In the genomic region with DNA sequence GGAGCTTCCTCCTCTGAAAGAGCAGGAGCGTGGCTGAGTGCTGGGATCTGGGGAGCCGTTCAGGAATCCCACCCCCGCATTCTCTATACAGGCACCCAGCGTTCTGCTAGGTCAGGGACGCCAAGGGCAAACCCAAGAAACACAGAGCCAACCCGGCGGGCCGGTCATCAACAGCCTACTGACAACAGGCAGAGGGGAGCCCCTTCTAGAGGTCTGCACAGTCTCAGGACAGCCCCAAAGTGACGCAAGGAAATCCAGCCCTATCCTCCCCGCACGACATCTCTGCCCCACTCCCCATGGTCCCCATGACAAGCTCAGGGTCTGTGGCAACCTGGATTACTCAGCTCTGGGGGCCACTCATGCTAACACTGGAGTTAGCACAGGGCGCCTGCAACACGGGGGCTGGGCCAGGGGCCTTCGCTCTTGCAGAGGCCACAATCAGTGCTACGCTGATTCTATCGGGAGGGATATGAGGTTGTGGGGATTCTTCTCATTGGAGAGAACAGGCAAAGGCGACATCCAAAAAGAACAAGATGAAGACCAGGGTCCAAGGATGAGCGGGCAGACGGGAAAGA, we compare ENCODE assay signal across 18 cellular contexts.
DNase-seq lines count a peak whose midpoint lies in the region; ATAC-seq and TF ChIP-seq lines count a peak whose summit lies in the region.
"Had no signal": no experiment of that assay in that cellular context is flagged by ENCODE, and none has a peak within 500 bp of the region (broad histone marks: within the 10 kb centered on the region; RNA-seq: fewer than 3 reads in every experiment).

No MANE protein-coding gene starts in this region.

- DNase-seq in SK-N-MC (ENCODE audit: low read depth, low spot score) (no peak), cardiac septum (ENCODE audit: low spot score) (peak; percentile 63), neural crest cell (ENCODE audit: low read depth, low spot score) (no peak), type B pancreatic cell (ENCODE audit: extremely low spot score, unreplicated experiment) (peak; percentile 60), RKO (ENCODE audit: low spot score) (no peak)
- no peak for DNase-seq in NK-92 treated with Interleukin-12 subunit alpha and Interleukin-12 subunit beta, amount 100 ng/mL, for 24 hours (lab: John Stamatoyannopoulos, UW)
- DNase-seq: DMS79, GOT3, IMR-90, NCI-H1417, NCI-H187 treated with DMSO at 0.1 percent for 48 hours, NCI-H2227 treated with DMSO at 0.1 percent for 48 hours, NCI-H510A treated with DMSO at 0.1 percent for 48 hours, NCI-H82, RPMI8226 had no signal

- H3K4me1 Mint-ChIP-seq in neural crest cell (peaks cover 23% of the 10 kb centered on the region), type B pancreatic cell (ENCODE audit: unreplicated experiment) (no peaks in the 10 kb centered on the region)

- H3K9me3 Mint-ChIP-seq in neural crest cell (no peaks in the 10 kb centered on the region), type B pancreatic cell (no peaks in the 10 kb centered on the region)

- intact Hi-C loops in cardiac septum (cut with DNase I): no loop called here

- H3K9ac ChIP-seq in SK-N-MC (ENCODE audit: insufficient read length): no peak overlapping the region

- H3K4me3 Mint-ChIP-seq in neural crest cell: no peak overlapping the region
- no peak overlapping the region for H3K4me3 Mint-ChIP-seq in type B pancreatic cell

- peak overlapping the region; percentile 57; the same call in 1 of the 2 replicates for H3K27ac ChIP-seq in SK-N-MC
- H3K27ac ChIP-seq: C4-2B, HL-60 had no signal

- no peaks in the 10 kb centered on the region for H3K27me3 Mint-ChIP-seq in neural crest cell (ENCODE audit: low read depth)
- H3K27me3 Mint-ChIP-seq in type B pancreatic cell: no peaks in the 10 kb centered on the region

- no peak overlapping the region for H3K4me3 ChIP-seq in SK-N-MC

- TF ChIP-seq CTCF in neural crest cell (conservative IDR thresholded peaks at IDR 0.05): no peak
- no peak for TF ChIP-seq CTCF in type B pancreatic cell (conservative IDR thresholded peaks at IDR 0.05)

- H3K27ac Mint-ChIP-seq in neural crest cell (ENCODE audit: unreplicated experiment) (peak overlapping the region; percentile 58), type B pancreatic cell (no peak overlapping the region)

- H3K36me3 ChIP-seq in SK-N-MC (ENCODE audit: insufficient read depth, low read length): peaks cover 83% of the 10 kb centered on the region

- H3K36me3 Mint-ChIP-seq in neural crest cell (ENCODE audit: low read depth) (peaks cover 32% of the 10 kb centered on the region), type B pancreatic cell (peaks cover 11% of the 10 kb centered on the region)

- H3K9me3 ChIP-seq in SK-N-MC (ENCODE audit: low read depth, low read length): no peaks in the 10 kb centered on the region

- ATAC-seq in GM19351 (IDR thresholded peaks at IDR 0.05; ENCODE audit: unreplicated experiment): no peak

Comparison
In these comparisons a context has a peak if more than half of its experiments do, and no peak if none do; other contexts are left out.
1. DNase-seq: peak in cardiac septum (single experiment) and type B pancreatic cell (single experiment); none in SK-N-MC (single experiment), neural crest cell (single experiment), RKO (single experiment) and NK-92 treated with Interleukin-12 subunit alpha and Interleukin-12 subunit beta, amount 100 ng/mL, for 24 hours (single experiment).